8 cellular contexts compared by ENCODE assay signal in the genomic region with DNA sequence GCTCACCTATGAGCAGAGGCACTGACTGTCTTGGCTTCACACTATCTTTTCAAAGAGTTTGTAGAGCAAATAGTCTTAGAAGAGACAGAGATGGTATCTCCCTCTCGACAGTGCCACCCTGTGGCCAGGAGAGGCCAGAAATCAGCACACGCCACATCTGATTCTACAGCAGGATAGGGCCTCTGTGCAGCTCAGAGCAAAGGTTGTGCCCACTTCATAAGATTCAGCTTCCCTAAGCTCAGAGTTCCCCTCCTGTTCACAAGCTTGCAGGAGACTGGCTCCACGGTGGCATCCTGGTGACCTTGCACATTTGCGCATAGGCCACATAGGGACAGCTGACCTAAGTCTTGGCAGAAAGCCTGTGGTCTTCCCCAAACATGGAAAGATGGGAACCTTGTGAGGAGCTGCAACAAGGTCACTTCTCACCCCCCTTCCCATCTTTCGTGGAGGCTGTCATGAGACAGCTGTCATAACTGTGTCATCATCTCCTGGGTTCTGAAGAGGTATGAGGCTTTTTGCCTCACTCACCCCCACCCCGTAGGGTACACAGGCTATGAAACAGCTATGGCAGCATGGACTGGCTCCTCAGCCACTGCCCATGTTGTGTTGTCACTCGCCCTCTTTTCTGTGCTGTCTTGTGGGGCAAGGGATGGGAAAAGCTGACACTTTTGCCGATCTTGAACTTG. TPM values are rescaled to one million over a fixed set of nuclear protein-coding genes. Genes with fewer than 3 reads are reported as not detected.
DNase-seq lines count a peak whose midpoint lies in the region; ATAC-seq and TF ChIP-seq lines count a peak whose summit lies in the region.

No MANE protein-coding gene starts in this region.

- DNase-seq in D341Med (ENCODE audit: low spot score), result peak; percentile 81
- DNase-seq in OCI-LY7 (ENCODE audit: low spot score), result peak; percentile 80
- peak; percentile 67 for DNase-seq in activated T-cell treated with anti-CD3 and anti-CD28 coated beads, Interleukin-2, amount 50 U/mL, for 4 hours
- peak; percentile 49 for DNase-seq in fibroblast of mammary gland (ENCODE audit: low read depth)
- DNase-seq in nucleus accumbens (lab: John Stamatoyannopoulos, UW), result peak in 35 of 56 donors; percentile 1 to 69 (median 15)
- DNase-seq in testis, result peak; percentile 82

- no peak overlapping the region for H3K4me2 ChIP-seq in OCI-LY7 (ENCODE audit: low read length)

- H2AFZ ChIP-seq in OCI-LY7 (ENCODE audit: low read length), result no peak overlapping the region

- H3K9me3 Mint-ChIP-seq in activated T-cell treated with anti-CD3 and anti-CD28 coated beads, Interleukin-2, amount 50 U/mL, for 4 hours, result no peaks in the 10 kb centered on the region

- TF ChIP-seq CTCF in HEK293 (tag by site-specific recombination; IDR thresholded peaks at IDR 0.05), result peak; percentile 58
- TF ChIP-seq CTCF in OCI-LY7 (conservative IDR thresholded peaks at IDR 0.05; ENCODE audit: low read length), result peak; percentile 93
- TF ChIP-seq CTCF in fibroblast of mammary gland (conservative IDR thresholded peaks at IDR 0.05; ENCODE audit: control insufficient read depth, insufficient read depth, low read depth, low read length), result peak; percentile 75
- peak; percentile 59 to 73 (median 63) for TF ChIP-seq CTCF in testis (IDR thresholded peaks at IDR 0.05)

- H3K4me1 Mint-ChIP-seq in activated T-cell treated with anti-CD3 and anti-CD28 coated beads, Interleukin-2, amount 50 U/mL, for 4 hours (ENCODE audit: low read depth), result peaks cover 4% of the 10 kb centered on the region

- POLR2A ChIA-PET in HEK293 (lab: Yijun Ruan, JAX), result no interaction called here
- POLR2A ChIA-PET in OCI-LY7 (lab: Charles Lee), result interaction anchor here (0.6 to 1.6 kb wide), 4 partner anchors 115 to 120 kb away, joined by 3 to 8 read pairs (median 5); no protein-coding TSS in a partner anchor

- intact Hi-C loops in OCI-LY7 (cut with micrococcal nuclease; ENCODE audit: unreplicated experiment), result loop anchor here (1.0 to 10.0 kb wide), 5 partner anchors 116 to 337 kb away; no protein-coding TSS in a partner anchor
- intact Hi-C loops in testis (cut with DNase I; ENCODE audit: low total_unique reads), result no loop called here

- no peaks in the 10 kb centered on the region for H3K36me3 Mint-ChIP-seq in activated T-cell treated with anti-CD3 and anti-CD28 coated beads, Interleukin-2, amount 50 U/mL, for 4 hours (ENCODE audit: insufficient read depth)

- H3K36me3 ChIP-seq in HEK293 (ENCODE audit: control insufficient read depth in 2 of 2, insufficient read depth in 1 of 2, low read length in 2 of 2) (no peaks in the 10 kb centered on the region), OCI-LY7 (ENCODE audit: insufficient read depth, low read length) (no peaks in the 10 kb centered on the region), testis (ENCODE audit: low read depth, missing control alignments) (no peaks in the 10 kb centered on the region)

- no peaks in the 10 kb centered on the region for H4K20me1 ChIP-seq in OCI-LY7 (ENCODE audit: insufficient read depth, low read length)

- no peak for TF ChIP-seq POLR2A in testis (IDR thresholded peaks at IDR 0.05)

- peak; percentile 79 to 86 for ATAC-seq in activated T-cell treated with anti-CD3 and anti-CD28 coated beads, Interleukin-2, amount 50 U/mL, for 4 hours
- no peak for ATAC-seq in GM21717 (IDR thresholded peaks at IDR 0.05; ENCODE audit: unreplicated experiment)

- no TSS peak for BruUV-seq in OCI-LY7 (replicated peaks; lab: Mats Ljungman, UMichigan)

- no peaks in the 10 kb centered on the region for H3K27me3 Mint-ChIP-seq in activated T-cell treated with anti-CD3 and anti-CD28 coated beads, Interleukin-2, amount 50 U/mL, for 4 hours (ENCODE audit: low read depth)

- H3K27me3 ChIP-seq in testis, result no peaks in the 10 kb centered on the region

- H3K27ac ChIP-seq in HEK293 (ENCODE audit: extremely low read depth, low read depth, low read length) (no peak overlapping the region), OCI-LY7 (ENCODE audit: low read depth, low read length, poor library complexity, severe bottlenecking) (no peak overlapping the region), testis (no peak overlapping the region)

- H3K4me1 ChIP-seq in HEK293 (ENCODE audit: control insufficient read depth, insufficient read depth, low read length) (no peaks in the 10 kb centered on the region), OCI-LY7 (ENCODE audit: insufficient read depth, low read length, poor library complexity, severe bottlenecking) (no peaks in the 10 kb centered on the region), testis (peaks cover 27% of the 10 kb centered on the region)

- H3K79me2 ChIP-seq in OCI-LY7 (ENCODE audit: insufficient read depth, low read depth, low read length), result no peaks in the 10 kb centered on the region

- WGBS in testis, 2 donors, result 57 to 82% methylated on average over 5 to 8 of the region's 8 CpGs

- no peaks in the 10 kb centered on the region for H3K9me2 ChIP-seq in OCI-LY7 (ENCODE audit: insufficient read depth, low read length)

- no peaks in the 10 kb centered on the region for H3K9me3 ChIP-seq in HEK293 (ENCODE audit: control insufficient read depth, insufficient read depth, low read depth, low read length)
- no peaks in the 10 kb centered on the region for H3K9me3 ChIP-seq in OCI-LY7 (ENCODE audit: low read length)
- H3K9me3 ChIP-seq in testis, result no peaks in the 10 kb centered on the region

- no peak overlapping the region for H3K4me3 Mint-ChIP-seq in activated T-cell treated with anti-CD3 and anti-CD28 coated beads, Interleukin-2, amount 50 U/mL, for 4 hours

- H3K4me3 ChIP-seq in HEK293 (ENCODE audit: low read depth, low read length), result no peak overlapping the region
- no peak overlapping the region for H3K4me3 ChIP-seq in OCI-LY7 (ENCODE audit: low read depth, low read length, poor library complexity, severe bottlenecking)
- H3K4me3 ChIP-seq in fibroblast of mammary gland (ENCODE audit: control insufficient read depth, low read depth, low read length), result no peak overlapping the region
- H3K4me3 ChIP-seq in testis, result no peak overlapping the region

- CTCF ChIA-PET in HEK293 (lab: Yijun Ruan, JAX), result interaction anchor here (0.6 to 6.7 kb wide), 54 partner anchors 9 to 339 kb away, joined by 3 to 132 read pairs (median 4); a partner anchor contains a TSS
- CTCF ChIA-PET in OCI-LY7 (lab: Charles Lee; ENCODE audit: unreplicated experiment), result interaction anchor here (0.6 to 5.1 kb wide), 8 partner anchors 16 to 276 kb away, joined by 3 to 52 read pairs (median 3); a partner anchor contains a TSS

TF ChIP-seq in HEK293, 187 proteins besides CTCF, POLR2A, EP300 and RAD21:
- TF ChIP-seq ZNF654 (tag by site-specific recombination; IDR thresholded peaks at IDR 0.05; ENCODE audit: low read depth) (peak; percentile 57), ZNF133 (tag by site-specific recombination; IDR thresholded peaks at IDR 0.05) (no peak)
- TF ChIP-seq, protein P1, sequence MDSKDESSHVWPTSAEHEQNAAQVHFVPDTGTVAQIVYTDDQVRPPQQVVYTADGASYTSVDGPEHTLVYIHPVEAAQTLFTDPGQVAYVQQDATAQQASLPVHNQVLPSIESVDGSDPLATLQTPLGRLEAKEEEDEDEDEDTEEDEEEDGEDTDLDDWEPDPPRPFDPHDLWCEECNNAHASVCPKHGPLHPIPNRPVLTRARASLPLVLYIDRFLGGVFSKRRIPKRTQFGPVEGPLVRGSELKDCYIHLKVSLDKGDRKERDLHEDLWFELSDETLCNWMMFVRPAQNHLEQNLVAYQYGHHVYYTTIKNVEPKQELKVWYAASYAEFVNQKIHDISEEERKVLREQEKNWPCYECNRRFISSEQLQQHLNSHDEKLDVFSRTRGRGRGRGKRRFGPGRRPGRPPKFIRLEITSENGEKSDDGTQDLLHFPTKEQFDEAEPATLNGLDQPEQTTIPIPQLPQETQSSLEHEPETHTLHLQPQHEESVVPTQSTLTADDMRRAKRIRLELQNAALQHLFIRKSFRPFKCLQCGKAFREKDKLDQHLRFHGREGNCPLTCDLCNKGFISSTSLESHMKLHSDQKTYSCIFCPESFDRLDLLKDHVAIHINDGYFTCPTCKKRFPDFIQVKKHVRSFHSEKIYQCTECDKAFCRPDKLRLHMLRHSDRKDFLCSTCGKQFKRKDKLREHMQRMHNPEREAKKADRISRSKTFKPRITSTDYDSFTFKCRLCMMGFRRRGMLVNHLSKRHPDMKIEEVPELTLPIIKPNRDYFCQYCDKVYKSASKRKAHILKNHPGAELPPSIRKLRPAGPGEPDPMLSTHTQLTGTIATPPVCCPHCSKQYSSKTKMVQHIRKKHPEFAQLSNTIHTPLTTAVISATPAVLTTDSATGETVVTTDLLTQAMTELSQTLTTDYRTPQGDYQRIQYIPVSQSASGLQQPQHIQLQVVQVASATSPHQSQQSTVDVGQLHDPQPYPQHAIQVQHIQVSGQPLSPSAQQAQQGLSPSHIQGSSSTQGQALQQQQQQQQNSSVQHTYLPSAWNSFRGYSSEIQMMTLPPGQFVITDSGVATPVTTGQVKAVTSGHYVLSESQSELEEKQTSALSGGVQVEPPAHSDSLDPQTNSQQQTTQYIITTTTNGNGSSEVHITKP (tag by site-specific recombination; IDR thresholded peaks at IDR 0.05), result peak; percentile 81

RNA-seq across cellular contexts. Expression of a gene that starts 3.0 kb away (rescaled TPM):
- not detected in 2 replicates for total RNA-seq in OCI-LY7 (2014; rRNA removed; shearing (Covaris generic))
- not detected in 2 replicates for total RNA-seq in OCI-LY7 (2022)
- not detected for total RNA-seq in activated T-cell treated with anti-CD3 and anti-CD28 coated beads, Interleukin-2, amount 50 U/mL, for 4 hours
- 1 to 10 TPM in 1 of 2 donors, not detected in 1; 6.4 TPM for total RNA-seq in testis
- polyA plus RNA-seq in testis (ENCODE audit: insufficient read depth, low read depth, low replicate concordance), result 1.5 TPM

Comparison
In these comparisons a context has a peak if more than half of its experiments do, and no peak if none do; other contexts are left out.
1. DNase-seq: peak in every context shown above with its lines; median percentile 82 in testis; 81 in D341Med; 80 in OCI-LY7; 67 in activated T-cell treated with anti-CD3 and anti-CD28 coated beads, Interleukin-2, amount 50 U/mL, for 4 hours; 49 in fibroblast of mammary gland; 15 in nucleus accumbens.